ENCODE assay signal across 8 cellular contexts in genomic region chr5:141186897-141187512, GRCh38. TPM values are rescaled to one million over a fixed set of nuclear protein-coding genes. Genes with fewer than 3 reads are reported as not detected.
A peak's percentile ranks its signal among the peaks of the same experiment; 100 is the strongest.
DNase-seq lines count a peak whose midpoint lies in the region; ATAC-seq and TF ChIP-seq lines count a peak whose summit lies in the region.

TSS of gene PCDHB9 (plus strand) at chr5:141187161. CDS start at chr5:141187319, 158 bp downstream.

- CTCF ChIA-PET in activated naive CD4-positive, alpha-beta T cell treated with anti-CD3 and anti-CD28 coated beads, Interleukin-2, amount 10 ng/mL, durations not matched to agents 7 days and 5 days (lab: Charles Lee) = interaction anchor here (0.7 to 2.2 kb wide), 4 partner anchors 10 to 635 kb away, joined by 3 to 6 read pairs (median 3); partner anchors contain the start of genes PCDHB15 and PCDHB8

- no peak within 1 kb of the TSS for H3K27ac ChIP-seq in left ventricle myocardium inferior (replicated peaks)

- no peak within 1 kb of the TSS for H3K4me3 Mint-ChIP-seq in activated naive CD4-positive, alpha-beta T cell treated with anti-CD3 and anti-CD28 coated beads, Interleukin-2, amount 10 ng/mL, durations not matched to agents 7 days and 5 days
- H3K4me3 Mint-ChIP-seq in mesothelial cell of epicardium = peak within 1 kb of the TSS; percentile 59

- H3K36me3 Mint-ChIP-seq in activated naive CD4-positive, alpha-beta T cell treated with anti-CD3 and anti-CD28 coated beads, Interleukin-2, amount 10 ng/mL, durations not matched to agents 7 days and 5 days = peaks cover 6% of the 10 kb centered on the region
- peaks cover 66% of the 10 kb centered on the region for H3K36me3 Mint-ChIP-seq in mesothelial cell of epicardium

- H3K9me3 ChIP-seq in left ventricle myocardium inferior (replicated peaks) = peaks cover 95% of the 10 kb centered on the region

- H3K4me3 ChIP-seq in left ventricle myocardium inferior = no peak within 1 kb of the TSS

- H3K27me3 ChIP-seq in left ventricle myocardium inferior (ENCODE audit: low read depth) = peaks cover 53% of the 10 kb centered on the region

- intact Hi-C loops in left ventricle myocardium inferior (cut with micrococcal nuclease) = no loop called here
- intact Hi-C loops in left ventricle myocardium superior (cut with micrococcal nuclease) = no loop called here

- H3K36me3 ChIP-seq in left ventricle myocardium inferior = peaks cover 21% of the 10 kb centered on the region

- TF ChIP-seq CTCF in left ventricle myocardium inferior (IDR thresholded peaks at IDR 0.05; ENCODE audit: borderline replicate concordance) = peak; percentile 37
- TF ChIP-seq CTCF in mesothelial cell of epicardium (IDR thresholded peaks at IDR 0.05; ENCODE audit: unreplicated experiment) = peak; percentile 60

- H3K4me1 ChIP-seq in left ventricle myocardium inferior = no peaks in the 10 kb centered on the region

- H3K4me1 Mint-ChIP-seq in activated naive CD4-positive, alpha-beta T cell treated with anti-CD3 and anti-CD28 coated beads, Interleukin-2, amount 10 ng/mL, durations not matched to agents 7 days and 5 days = no peaks in the 10 kb centered on the region
- H3K4me1 Mint-ChIP-seq in mesothelial cell of epicardium = no peaks in the 10 kb centered on the region

- H3K27me3 Mint-ChIP-seq in activated naive CD4-positive, alpha-beta T cell treated with anti-CD3 and anti-CD28 coated beads, Interleukin-2, amount 10 ng/mL, durations not matched to agents 7 days and 5 days = peaks cover 22% of the 10 kb centered on the region
- H3K27me3 Mint-ChIP-seq in mesothelial cell of epicardium (ENCODE audit: low read depth) = no peaks in the 10 kb centered on the region

- H3K27ac Mint-ChIP-seq in activated naive CD4-positive, alpha-beta T cell treated with anti-CD3 and anti-CD28 coated beads, Interleukin-2, amount 10 ng/mL, durations not matched to agents 7 days and 5 days = no peak within 1 kb of the TSS
- peak within 1 kb of the TSS; percentile 48 for H3K27ac Mint-ChIP-seq in mesothelial cell of epicardium

- DNase-seq in left ventricle myocardium inferior (no peak), left ventricle myocardium superior (no peak), NCI-H2081 treated with DMSO at 0.1 percent for 48 hours (lab: John Stamatoyannopoulos, UW) (peak; percentile 4), mesothelial cell of epicardium (ENCODE audit: low spot score in 2 of 2, unreplicated experiment in 2 of 2) (no peak), ureter (ENCODE audit: low spot score) (no peak), NCI-H1105 treated with DMSO at 0.1 percent for 48 hours (lab: John Stamatoyannopoulos, UW) (no peak)
- DNase-seq in activated naive CD4-positive, alpha-beta T cell treated with anti-CD3 and anti-CD28 coated beads, Interleukin-2, amount 10 ng/mL, durations not matched to agents 7 days and 5 days = peak; percentile 39

- ATAC-seq in left ventricle myocardium superior = no peak
- no peak for ATAC-seq in GM19324 (IDR thresholded peaks at IDR 0.05; ENCODE audit: low FRiP score, unreplicated experiment)

- peaks cover 26% of the 10 kb centered on the region for H3K9me3 Mint-ChIP-seq in activated naive CD4-positive, alpha-beta T cell treated with anti-CD3 and anti-CD28 coated beads, Interleukin-2, amount 10 ng/mL, durations not matched to agents 7 days and 5 days
- H3K9me3 Mint-ChIP-seq in mesothelial cell of epicardium = peaks cover 66% of the 10 kb centered on the region

RNA-seq across cellular contexts. Expression of gene PCDHB9, which starts in this region (rescaled TPM):
- total RNA-seq in left ventricle myocardium inferior (1.2 TPM), left ventricle myocardium superior (0.59 TPM), mesothelial cell of epicardium (14.5 to 16.0 TPM (median 15.1 TPM) in 3 replicates), ureter (1.9 TPM)

Comparison
In these comparisons a context has a peak if more than half of its experiments do, and no peak if none do; other contexts are left out.
1. DNase-seq: peak in NCI-H2081 treated with DMSO at 0.1 percent for 48 hours (single experiment) and activated naive CD4-positive, alpha-beta T cell treated with anti-CD3 and anti-CD28 coated beads, Interleukin-2, amount 10 ng/mL, durations not matched to agents 7 days and 5 days (single experiment); none in left ventricle myocardium inferior (single experiment), left ventricle myocardium superior (single experiment), mesothelial cell of epicardium (0 of 2), ureter (single experiment) and NCI-H1105 treated with DMSO at 0.1 percent for 48 hours (single experiment).